In the genomic region with DNA sequence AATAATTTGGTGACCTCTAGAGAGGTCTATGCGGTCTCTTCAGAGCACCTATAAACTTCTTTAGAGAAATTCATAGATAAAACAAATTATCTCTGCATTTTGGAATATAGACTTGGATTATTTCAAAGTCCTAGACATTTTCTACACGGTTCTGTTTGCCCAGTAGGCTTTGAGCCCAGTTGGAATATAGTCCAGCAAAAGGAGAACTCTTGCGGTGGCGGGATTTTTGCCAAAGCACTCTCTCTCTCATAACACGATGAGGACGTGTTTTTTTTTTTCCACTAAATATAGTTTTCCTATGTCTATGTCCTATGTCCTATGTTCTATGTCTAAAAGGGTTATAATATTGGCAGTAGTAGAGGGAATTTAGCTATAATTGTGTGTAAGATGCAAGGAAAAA, we compare ENCODE assay signal across 23 cellular contexts.
DNase-seq lines count a peak whose midpoint lies in the region; ATAC-seq and TF ChIP-seq lines count a peak whose summit lies in the region.
"Had no signal": no experiment of that assay in that cellular context is flagged by ENCODE, and none has a peak within 500 bp of the region (broad histone marks: within the 10 kb centered on the region; RNA-seq: fewer than 3 reads in every experiment).

No MANE protein-coding gene starts in this region.

- WGBS in testis, 2 donors: 59 to 62% methylated on average over 6 of the region's 6 CpGs

- H3K4me1 ChIP-seq in testis: no peaks in the 10 kb centered on the region
- H3K4me1 ChIP-seq: HAP-1 had no signal

- no peaks in the 10 kb centered on the region for H3K36me3 ChIP-seq in testis (ENCODE audit: low read depth, missing control alignments)
- H3K36me3 ChIP-seq: HAP-1, SJSA1 had no signal

- no peaks in the 10 kb centered on the region for H3K9me3 ChIP-seq in testis
- H3K9me3 ChIP-seq: HAP-1, SJSA1 had no signal

- no peak for TF ChIP-seq POLR2A in testis (IDR thresholded peaks at IDR 0.05)

- DNase-seq in NCI-H1092 treated with DMSO at 0.1 percent for 48 hours (lab: John Stamatoyannopoulos, UW): peak; percentile 9
- DNase-seq in NCI-H1092 (lab: John Stamatoyannopoulos, UW): no peak
- DNase-seq in fibroblast of pulmonary artery (ENCODE audit: low read depth): peak; percentile 44
- peak; percentile 38 for DNase-seq in posterior vena cava (ENCODE audit: low spot score)
- peak; percentile 37 for DNase-seq in testis
- DNase-seq in NCI-H524 (lab: John Stamatoyannopoulos, UW): no peak
- DNase-seq in coronary artery (ENCODE audit: low spot score): no peak
- DNase-seq: C1 segment of cervical spinal cord; CD8-positive, alpha-beta T cell; DND-41; KG1; NCI-H1694; NCI-H2081; NCI-H2171; NCI-H345; NCI-H524 treated with DMSO at 0.1 percent for 48 hours; NCI-H82; OCI-M1 had no signal

- intact Hi-C loops in posterior vena cava (cut with DNase I): loop anchor here in 1 of 2 donors (5.0 kb wide), 1 partner anchor 259 kb away; no protein-coding TSS in a partner anchor
- intact Hi-C loops in testis (cut with DNase I; ENCODE audit: low total_unique reads): no loop called here

- H3K4me3 ChIP-seq in fibroblast of pulmonary artery (replicated peaks; ENCODE audit: low read depth, low read length) (no peak overlapping the region), testis (no peak overlapping the region), coronary artery (no peak overlapping the region)
- H3K4me3 ChIP-seq: GM12878, HAP-1, SJSA1 had no signal

- H3K27ac ChIP-seq in testis (no peak overlapping the region), coronary artery (no peak overlapping the region)
- H3K27ac ChIP-seq: 22Rv1, SJSA1 had no signal

- H3K27me3 ChIP-seq in testis: no peaks in the 10 kb centered on the region
- H3K27me3 ChIP-seq: SJSA1 had no signal

- no peak for ATAC-seq in HG03432 (IDR thresholded peaks at IDR 0.05; ENCODE audit: unreplicated experiment)
- ATAC-seq: CD8-positive, alpha-beta T cell; GM12878 had no signal

- TF ChIP-seq CTCF in fibroblast of pulmonary artery (IDR thresholded peaks at IDR 0.05; ENCODE audit: low read length, missing control alignments): no peak
- no peak for TF ChIP-seq CTCF in testis (IDR thresholded peaks at IDR 0.05)
- TF ChIP-seq CTCF in coronary artery (IDR thresholded peaks at IDR 0.05): no peak

Comparison
In these comparisons a context has a peak if more than half of its experiments do, and no peak if none do; other contexts are left out.
1. DNase-seq: peak in NCI-H1092 treated with DMSO at 0.1 percent for 48 hours (single experiment), fibroblast of pulmonary artery (single experiment), posterior vena cava (single experiment) and testis (single experiment); none in NCI-H1092 (single experiment), NCI-H524 (0 of 2) and coronary artery (single experiment).